In genomic region chr20:32522525-32522774, GRCh38 we compare ENCODE assay signal across 14 cellular contexts.
DNase-seq lines count a peak whose midpoint lies in the region; ATAC-seq, FAIRE-seq and TF ChIP-seq lines count a peak whose summit lies in the region.
"Had no signal": no experiment of that assay in that cellular context is flagged by ENCODE, and none has a peak within 500 bp of the region (broad histone marks: within the 10 kb centered on the region; RNA-seq: fewer than 3 reads in every experiment).

No MANE protein-coding gene starts in this region.

- H3K27ac ChIP-seq in K562 (ENCODE audit: extremely low read depth, low read depth, low read length) (no peak overlapping the region), spleen (peak overlapping the region; percentile 19 to 76 (median 58))

- H3K79me2 ChIP-seq in K562 (ENCODE audit: control insufficient read depth, insufficient read depth, low read length): no peaks in the 10 kb centered on the region; the same call in 2 of the 3 replicates

- no peaks in the 10 kb centered on the region; the same call in 1 of the 2 replicates for H4K20me1 ChIP-seq in K562 (replicated peaks; ENCODE audit: control insufficient read depth, insufficient read depth, low read length)

- H3K4me1 ChIP-seq in K562 (replicated peaks in 1 of 2; ENCODE audit: control insufficient read depth in 2 of 2, insufficient read depth in 2 of 2, low read length in 2 of 2): peaks cover 5 to 41% of the 10 kb centered on the region in 2 experiments; a peak in 3 of 5 replicates
- H3K4me1 ChIP-seq in spleen: peaks cover 51 to 86% (median 78%) of the 10 kb centered on the region in 6 donors

- intact Hi-C loops in activated naive CD4-positive, alpha-beta T cell treated with anti-CD3 and anti-CD28 coated beads for 36 hours (cut with micrococcal nuclease): loop anchor here (5.0 kb wide), 1 partner anchor 255 kb away; no protein-coding TSS in a partner anchor
- intact Hi-C loops in K562 (cut with micrococcal nuclease): loop anchor here (5.0 kb wide), 1 partner anchor 60 kb away; no protein-coding TSS in a partner anchor
- intact Hi-C loops in spleen (cut with DNase I; ENCODE audit: low total_unique reads): loop anchor here (1.0 kb wide), 1 partner anchor 131 kb away; no protein-coding TSS in a partner anchor

- H3K4me3 Mint-ChIP-seq in activated naive CD4-positive, alpha-beta T cell treated with anti-CD3 and anti-CD28 coated beads, Interleukin-2, amount 10 ng/mL, durations not matched to agents 7 days and 5 days: no peak overlapping the region
- H3K4me3 Mint-ChIP-seq in activated naive CD4-positive, alpha-beta T cell treated with anti-CD3 and anti-CD28 coated beads for 36 hours: no peak overlapping the region
- H3K4me3 Mint-ChIP-seq: stimulated activated naive CD8-positive, alpha-beta T cell treated with anti-CD3 and anti-CD28 coated beads, Interleukin-15, Interleukin-2, amounts not matched to agents 100 ng/mL and 50 ng/mL, for 24 hours had no signal

- H3K9me3 ChIP-seq in K562 (replicated peaks; ENCODE audit: control insufficient read depth, insufficient read depth, low read depth, low read length) (no peaks in the 10 kb centered on the region), spleen (no peaks in the 10 kb centered on the region)
- H3K9me3 ChIP-seq: Peyer's patch had no signal

- no peak overlapping the region for H3K4me2 ChIP-seq in K562 (ENCODE audit: insufficient read depth, low read length)

- peaks cover 86% of the 10 kb centered on the region; the same call in 2 of the 3 replicates for H3K36me3 ChIP-seq in K562 (ENCODE audit: control insufficient read depth, insufficient read depth, low read length)
- H3K36me3 ChIP-seq in spleen: peaks cover 0 to 36% (median 1%) of the 10 kb centered on the region in 6 donors
- H3K36me3 ChIP-seq: Peyer's patch had no signal

- no peaks in the 10 kb centered on the region for H3K27me3 Mint-ChIP-seq in activated naive CD4-positive, alpha-beta T cell treated with anti-CD3 and anti-CD28 coated beads, Interleukin-2, amount 10 ng/mL, durations not matched to agents 7 days and 5 days
- no peaks in the 10 kb centered on the region for H3K27me3 Mint-ChIP-seq in activated naive CD4-positive, alpha-beta T cell treated with anti-CD3 and anti-CD28 coated beads for 36 hours (ENCODE audit: low read depth)
- H3K27me3 Mint-ChIP-seq: stimulated activated naive CD8-positive, alpha-beta T cell treated with anti-CD3 and anti-CD28 coated beads, Interleukin-15, Interleukin-2, amounts not matched to agents 100 ng/mL and 50 ng/mL, for 24 hours had no signal

- H3K4me3 ChIP-seq in K562 (no peak overlapping the region), spleen (no peak overlapping the region)
- H3K4me3 ChIP-seq: Peyer's patch had no signal

- H3K9ac ChIP-seq in K562 (ENCODE audit: insufficient read depth in 1 of 2, low read depth in 2 of 2, low read length in 2 of 2): peak overlapping the region in 1 of 2 experiments; percentile 43; a peak in 2 of 4 replicates

- H3K27me3 ChIP-seq in K562 (ENCODE audit: control insufficient read depth in 2 of 2, insufficient read depth in 2 of 2, low read length in 2 of 2) (no peaks in the 10 kb centered on the region), spleen (replicated peaks in 1 of 7) (no peaks in the 10 kb centered on the region)
- H3K27me3 ChIP-seq: Peyer's patch had no signal

- peaks cover 3% of the 10 kb centered on the region for H3K9me1 ChIP-seq in K562 (ENCODE audit: control insufficient read depth, insufficient read depth, low read length)

- no peaks in the 10 kb centered on the region for H3K9me3 Mint-ChIP-seq in activated naive CD4-positive, alpha-beta T cell treated with anti-CD3 and anti-CD28 coated beads, Interleukin-2, amount 10 ng/mL, durations not matched to agents 7 days and 5 days
- H3K9me3 Mint-ChIP-seq in activated naive CD4-positive, alpha-beta T cell treated with anti-CD3 and anti-CD28 coated beads for 36 hours: no peaks in the 10 kb centered on the region
- H3K9me3 Mint-ChIP-seq: stimulated activated naive CD8-positive, alpha-beta T cell treated with anti-CD3 and anti-CD28 coated beads, Interleukin-15, Interleukin-2, amounts not matched to agents 100 ng/mL and 50 ng/mL, for 24 hours had no signal

- no peak for TF ChIP-seq EP300 in K562 (IDR thresholded peaks at IDR 0.05; ENCODE audit: low read length)

- ATAC-seq in K562: no peak

- TF ChIP-seq POLR2A in K562 (conservative IDR thresholded peaks at IDR 0.05) (no peak), spleen (IDR thresholded peaks at IDR 0.05) (no peak)

- TF ChIP-seq CTCF in K562 (IDR thresholded peaks at IDR 0.05 in 2 of 3, conservative IDR thresholded peaks at IDR 0.05 in 1 of 3; ENCODE audit: insufficient read depth in 2 of 3, low read depth in 1 of 3, low read length in 3 of 3) (no peak), spleen (IDR thresholded peaks at IDR 0.05 in 8 of 11, conservative IDR thresholded peaks at IDR 0.05 in 3 of 11) (no peak)

- no TSS peak for BruUV-seq in K562 (replicated peaks; lab: Mats Ljungman, UMichigan)

- FAIRE-seq in K562 (lab: Jason Lieb, UNC): no peak
- FAIRE-seq: astrocyte, frontal cortex, TTC549 had no signal

- WGBS in K562 (ENCODE audit: insufficient coverage, low coverage, missing lambda C conversion rate): 75% methylated on average over 2 of the region's 2 CpGs
- whole genome bisulfite sequencing in spleen, 5 donors: 21 to 43% (median 40%) methylated on average over 1 to 2 of the region's 2 CpGs

- no peak for DNase-seq in activated naive CD4-positive, alpha-beta T cell treated with anti-CD3 and anti-CD28 coated beads, Interleukin-2, amount 10 ng/mL, durations not matched to agents 7 days and 5 days
- no peak for DNase-seq in activated naive CD4-positive, alpha-beta T cell treated with anti-CD3 and anti-CD28 coated beads for 36 hours
- peak; percentile 73 for DNase-seq in NCI-H2171 (lab: John Stamatoyannopoulos, UW)
- no peak for DNase-seq in K562 (ENCODE audit: extremely low read depth in 1 of 4, low spot score in 3 of 4)
- peak; percentile 74 for DNase-seq in spleen
- no peak for DNase-seq in COLO829 (ENCODE audit: low spot score)
- DNase-seq in H4 (ENCODE audit: low spot score): no peak
- no peak for DNase-seq in ecto neural progenitor cell (ENCODE audit: low spot score)
- DNase-seq: stimulated activated CD4-positive, alpha-beta T cell treated with anti-CD3 and anti-CD28 coated beads, Interleukin-4, amount 100 ng/mL, for 1 hour had no signal

- in situ Hi-C loops in K562 (cut with MboI): no loop called here

- no peak overlapping the region for H2AFZ ChIP-seq in K562 (ENCODE audit: low read depth, low read length)

- CTCF ChIA-PET in activated naive CD4-positive, alpha-beta T cell treated with anti-CD3 and anti-CD28 coated beads, Interleukin-2, amount 10 ng/mL, durations not matched to agents 7 days and 5 days (lab: Charles Lee): interaction anchor here (0.7 to 12.5 kb wide), 25 partner anchors 7 to 290 kb away, joined by 3 to 283 read pairs (median 4); no protein-coding TSS in a partner anchor
- CTCF ChIA-PET in activated naive CD4-positive, alpha-beta T cell treated with anti-CD3 and anti-CD28 coated beads for 36 hours (lab: Charles Lee): interaction anchor here (0.6 to 12.4 kb wide), 26 partner anchors 8 to 642 kb away, joined by 3 to 330 read pairs (median 6); partner anchors contain the start of gene NOL4L
- CTCF ChIA-PET in K562 (lab: Yijun Ruan, JAX; ENCODE audit: low intra/inter-chr PET ratio): interaction anchor here (0.6 to 3.9 kb wide), 3 partner anchors 130 to 275 kb away, joined by 3 to 85 read pairs (median 9); no protein-coding TSS in a partner anchor

- H3K4me1 Mint-ChIP-seq in activated naive CD4-positive, alpha-beta T cell treated with anti-CD3 and anti-CD28 coated beads, Interleukin-2, amount 10 ng/mL, durations not matched to agents 7 days and 5 days: peaks cover 63% of the 10 kb centered on the region
- peaks cover 61% of the 10 kb centered on the region for H3K4me1 Mint-ChIP-seq in activated naive CD4-positive, alpha-beta T cell treated with anti-CD3 and anti-CD28 coated beads for 36 hours (ENCODE audit: low read depth)

- TF ChIP-seq RAD21 in K562 (CRISPR knock-in tag; conservative IDR thresholded peaks at IDR 0.05 in 1 of 2, IDR thresholded peaks at IDR 0.05 in 1 of 2): no peak

- H3K36me3 Mint-ChIP-seq in activated naive CD4-positive, alpha-beta T cell treated with anti-CD3 and anti-CD28 coated beads, Interleukin-2, amount 10 ng/mL, durations not matched to agents 7 days and 5 days: peaks cover 51% of the 10 kb centered on the region
- H3K36me3 Mint-ChIP-seq in activated naive CD4-positive, alpha-beta T cell treated with anti-CD3 and anti-CD28 coated beads for 36 hours (ENCODE audit: low read depth): peaks cover 11% of the 10 kb centered on the region

- H3K27ac Mint-ChIP-seq in activated naive CD4-positive, alpha-beta T cell treated with anti-CD3 and anti-CD28 coated beads, Interleukin-2, amount 10 ng/mL, durations not matched to agents 7 days and 5 days: peak overlapping the region; percentile 73
- H3K27ac Mint-ChIP-seq in activated naive CD4-positive, alpha-beta T cell treated with anti-CD3 and anti-CD28 coated beads for 36 hours: no peak overlapping the region
- H3K27ac Mint-ChIP-seq: stimulated activated naive CD8-positive, alpha-beta T cell treated with anti-CD3 and anti-CD28 coated beads, Interleukin-15, Interleukin-2, amounts not matched to agents 100 ng/mL and 50 ng/mL, for 24 hours had no signal

- POLR2A ChIA-PET in K562 (lab: Yijun Ruan, JAX): interaction anchor here (0.6 to 1.4 kb wide), 6 partner anchors 10 to 208 kb away, joined by 3 to 6 read pairs (median 3); no protein-coding TSS in a partner anchor

TF ChIP-seq in K562, 482 proteins besides CTCF, POLR2A, EP300 and RAD21 (continues in another document):
- TF ChIP-seq ZNF512 (tag; IDR thresholded peaks at IDR 0.05): no peak

Comparison
In these comparisons a context has a peak if more than half of its experiments do, and no peak if none do; other contexts are left out.
1. DNase-seq: peak in NCI-H2171 (single experiment) and spleen (single experiment); none in activated naive CD4-positive, alpha-beta T cell treated with anti-CD3 and anti-CD28 coated beads, Interleukin-2, amount 10 ng/mL, durations not matched to agents 7 days and 5 days (single experiment), activated naive CD4-positive, alpha-beta T cell treated with anti-CD3 and anti-CD28 coated beads for 36 hours (single experiment), K562 (0 of 4), COLO829 (single experiment), H4 (single experiment) and ecto neural progenitor cell (single experiment).